In the genomic region with DNA sequence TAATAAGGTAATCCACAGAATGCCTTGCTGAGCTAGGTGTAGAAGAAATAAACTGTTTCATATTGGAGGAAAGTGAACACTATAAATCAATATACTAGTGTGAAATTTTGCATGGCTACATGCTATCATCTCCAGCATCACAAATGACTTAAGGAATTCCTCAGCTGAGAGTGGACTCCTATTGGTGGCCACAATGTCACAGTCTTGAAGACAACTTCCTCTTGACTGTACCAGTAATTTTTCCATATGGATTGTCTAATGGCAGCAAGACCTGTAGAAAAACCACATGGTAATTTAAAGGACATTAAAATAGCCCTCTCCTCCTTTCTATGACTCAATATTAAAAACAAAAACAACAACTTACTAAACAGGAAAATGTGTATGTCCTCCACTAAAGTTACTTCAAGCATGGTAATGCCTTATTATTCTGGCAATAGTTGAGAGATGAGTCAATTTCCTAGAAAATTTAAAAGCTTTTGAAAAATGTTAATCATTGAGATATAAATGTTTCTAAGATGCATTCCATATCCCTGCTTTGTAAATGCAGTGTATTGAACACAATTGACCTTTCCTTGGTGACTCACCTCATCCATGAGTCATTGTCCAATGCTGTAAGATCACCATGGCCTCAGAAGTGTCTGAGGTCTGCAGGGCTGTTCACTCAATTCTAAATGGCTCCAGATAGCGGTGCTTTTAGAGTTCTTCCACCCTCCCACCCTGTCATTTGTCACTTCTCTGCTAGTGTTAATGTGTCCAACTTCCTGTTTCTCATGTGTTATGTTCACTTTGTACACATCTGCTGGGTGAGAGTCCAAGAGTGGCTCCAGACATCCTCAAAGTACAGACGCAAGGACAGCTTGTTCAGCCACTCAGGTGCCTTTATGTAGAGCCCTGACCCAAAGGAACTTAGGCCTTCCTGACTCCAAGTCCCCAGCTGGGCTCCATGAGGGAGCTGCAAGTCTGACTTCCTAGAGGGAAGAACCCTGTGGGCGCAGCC, we compare ENCODE assay signal across 8 cellular contexts. TPM values are rescaled to one million over a fixed set of nuclear protein-coding genes. Genes with fewer than 3 reads are reported as not detected.
DNase-seq lines count a peak whose midpoint lies in the region; ATAC-seq, FAIRE-seq and TF ChIP-seq lines count a peak whose summit lies in the region.

No MANE protein-coding gene starts in this region.

- no peaks in the 10 kb centered on the region for H3K27me3 Mint-ChIP-seq in CD4-positive, alpha-beta memory T cell
- H3K27me3 Mint-ChIP-seq in CD8-positive, alpha-beta memory T cell: no peaks in the 10 kb centered on the region

- peaks cover 0 to 6% (median 2%) of the 10 kb centered on the region in 4 donors for H3K4me1 Mint-ChIP-seq in CD4-positive, alpha-beta memory T cell
- H3K4me1 Mint-ChIP-seq in CD8-positive, alpha-beta memory T cell: peaks cover 6 to 16% (median 9%) of the 10 kb centered on the region in 3 donors

- no peak overlapping the region for H3K27ac ChIP-seq in CD4-positive, alpha-beta memory T cell (ENCODE audit: low read depth, low read length)
- H3K27ac ChIP-seq in CD8-positive, alpha-beta memory T cell (ENCODE audit: low read depth, low read length): no peak overlapping the region

- intact Hi-C loops in CD4-positive, alpha-beta memory T cell (cut with micrococcal nuclease): no loop called here

- H3K36me3 ChIP-seq in CD4-positive, alpha-beta memory T cell (ENCODE audit: insufficient read depth, low read length): no peaks in the 10 kb centered on the region
- H3K36me3 ChIP-seq in CD8-positive, alpha-beta memory T cell (ENCODE audit: insufficient read depth, low read length): no peaks in the 10 kb centered on the region

- no peak overlapping the region for H3K27ac Mint-ChIP-seq in CD4-positive, alpha-beta memory T cell
- H3K27ac Mint-ChIP-seq in CD8-positive, alpha-beta memory T cell: no peak overlapping the region

- no peak for ATAC-seq in HG03439 (IDR thresholded peaks at IDR 0.05; ENCODE audit: unreplicated experiment)

- no peaks in the 10 kb centered on the region for H3K27me3 ChIP-seq in CD4-positive, alpha-beta memory T cell (ENCODE audit: insufficient read depth, low read length)
- no peaks in the 10 kb centered on the region for H3K27me3 ChIP-seq in CD8-positive, alpha-beta memory T cell (ENCODE audit: insufficient read depth, low read length, poor library complexity, severe bottlenecking)

- peak; percentile 91 for DNase-seq in A172 (ENCODE audit: low spot score)
- DNase-seq in H54 (ENCODE audit: insufficient read length, low spot score): peak; percentile 56
- peak; percentile 58 for DNase-seq in T1000 (lab: John Stamatoyannopoulos, UW)
- DNase-seq in glomerular visceral epithelial cell (ENCODE audit: extremely low spot score): peak; percentile 90
- DNase-seq in CD4-positive, alpha-beta memory T cell: no peak
- DNase-seq in midbrain (lab: John Stamatoyannopoulos, UW): no peak
- no peak for DNase-seq in CD8-positive, alpha-beta memory T cell

- no peaks in the 10 kb centered on the region for H3K36me3 Mint-ChIP-seq in CD4-positive, alpha-beta memory T cell
- no peaks in the 10 kb centered on the region for H3K36me3 Mint-ChIP-seq in CD8-positive, alpha-beta memory T cell

- H3K4me1 ChIP-seq in CD4-positive, alpha-beta memory T cell (ENCODE audit: insufficient read depth, low read length): no peaks in the 10 kb centered on the region
- no peaks in the 10 kb centered on the region for H3K4me1 ChIP-seq in CD8-positive, alpha-beta memory T cell (ENCODE audit: insufficient read depth, low read length)

- peaks cover 0 to 3% (median 0%) of the 10 kb centered on the region in 8 donors for H3K9me3 Mint-ChIP-seq in CD4-positive, alpha-beta memory T cell
- H3K9me3 Mint-ChIP-seq in CD8-positive, alpha-beta memory T cell: no peaks in the 10 kb centered on the region

- POLR2A ChIA-PET in CD4-positive, alpha-beta memory T cell (lab: Charles Lee; ENCODE audit: partially characterized antibody): no interaction called here
- POLR2A ChIA-PET in CD8-positive, alpha-beta memory T cell (lab: Charles Lee): no interaction called here

- FAIRE-seq in H54 (lab: Jason Lieb, UNC): peak; percentile 96

- no peaks in the 10 kb centered on the region for H3K9me3 ChIP-seq in CD4-positive, alpha-beta memory T cell (ENCODE audit: control insufficient read depth in 1 of 2, low read length in 2 of 2)
- no peaks in the 10 kb centered on the region for H3K9me3 ChIP-seq in CD8-positive, alpha-beta memory T cell (ENCODE audit: low read length)

- no peak overlapping the region for H3K4me3 Mint-ChIP-seq in CD4-positive, alpha-beta memory T cell
- H3K4me3 Mint-ChIP-seq in CD8-positive, alpha-beta memory T cell: no peak overlapping the region

- no peak for TF ChIP-seq POLR2A in H54 (IDR thresholded peaks at IDR 0.05; ENCODE audit: low read depth, low read length)

- no peak overlapping the region for H3K4me3 ChIP-seq in CD4-positive, alpha-beta memory T cell (ENCODE audit: low read length in 2 of 2)
- no peak overlapping the region for H3K4me3 ChIP-seq in CD8-positive, alpha-beta memory T cell (ENCODE audit: low read length)

- CTCF ChIA-PET in CD4-positive, alpha-beta memory T cell (lab: Charles Lee; ENCODE audit: partially characterized antibody): no interaction called here
- CTCF ChIA-PET in CD8-positive, alpha-beta memory T cell (lab: Charles Lee): no interaction called here

RNA-seq across cellular contexts. Expression of a gene that starts 32.8 kb away (rescaled TPM):
- not detected in 2 replicates for total RNA-seq in A172 (2014; rRNA removed; shearing (Covaris generic))
- total RNA-seq in CD4-positive, alpha-beta memory T cell: not detected
- polyA plus RNA-seq in CD4-positive, alpha-beta memory T cell: not detected
- total RNA-seq in CD8-positive, alpha-beta memory T cell: not detected
- not detected for polyA plus RNA-seq in CD8-positive, alpha-beta memory T cell

Comparison
In these comparisons a context has a peak if more than half of its experiments do, and no peak if none do; other contexts are left out.
1. DNase-seq: peak in A172 (single experiment), H54 (single experiment), T1000 (single experiment) and glomerular visceral epithelial cell (single experiment); none in CD4-positive, alpha-beta memory T cell (0 of 5), midbrain (single experiment) and CD8-positive, alpha-beta memory T cell (0 of 5).